ENCODE assay signal across 8 cellular contexts in genomic region chr17:57868007-57868774, GRCh38. TPM values are rescaled to one million over a fixed set of nuclear protein-coding genes. Genes with fewer than 3 reads are reported as not detected.
DNase-seq lines count a peak whose midpoint lies in the region; ATAC-seq and TF ChIP-seq lines count a peak whose summit lies in the region.

No MANE protein-coding gene starts in this region.

- DNase-seq in HS-5 (ENCODE audit: low read depth) (peak; percentile 89), SW480 (ENCODE audit: low spot score) (peak; percentile 79), cerebellum (ENCODE audit: low spot score) (no peak), NCI-H2107 treated with DMSO at 0.1 percent for 48 hours (lab: John Stamatoyannopoulos, UW; ENCODE audit: unreplicated experiment) (no peak)
- DNase-seq in naive thymus-derived CD8-positive, alpha-beta T cell: peak in 5 of 10 donors; percentile 24 to 43 (median 26)

- no peaks in the 10 kb centered on the region for H3K9me3 ChIP-seq in DOHH2 (ENCODE audit: control insufficient read depth, insufficient read depth, low read length)
- H3K9me3 ChIP-seq in esophagus (ENCODE audit: control insufficient read depth in 2 of 2, insufficient read depth in 1 of 2, low read depth in 1 of 2, low read length in 1 of 2): no peaks in the 10 kb centered on the region

- no peaks in the 10 kb centered on the region for H3K9me3 Mint-ChIP-seq in naive thymus-derived CD8-positive, alpha-beta T cell

- H3K36me3 Mint-ChIP-seq in naive thymus-derived CD8-positive, alpha-beta T cell: no peaks in the 10 kb centered on the region

- peak; percentile 54 for ATAC-seq in GM19397 (IDR thresholded peaks at IDR 0.05; ENCODE audit: unreplicated experiment)
- peak; percentile 71 to 93 for ATAC-seq in naive thymus-derived CD8-positive, alpha-beta T cell

- POLR2A ChIA-PET in naive thymus-derived CD8-positive, alpha-beta T cell (lab: Charles Lee): interaction anchor here (1.8 kb wide), 1 partner anchor 18 kb away, joined by 5 read pairs; no protein-coding TSS in a partner anchor

- peak overlapping the region in 2 of 10 donors; percentile 18 to 21 for H3K4me3 Mint-ChIP-seq in naive thymus-derived CD8-positive, alpha-beta T cell

- no peaks in the 10 kb centered on the region for H3K79me2 ChIP-seq in DOHH2 (ENCODE audit: control insufficient read depth, low read length)

- H3K27ac ChIP-seq in DOHH2 (ENCODE audit: low read depth, low read length): no peak overlapping the region
- peak overlapping the region; percentile 88 to 93 for H3K27ac ChIP-seq in esophagus (ENCODE audit: low read depth in 2 of 2, low read length in 1 of 2)

- H3K4me3 ChIP-seq in DOHH2 (ENCODE audit: low read length): no peak overlapping the region
- H3K4me3 ChIP-seq in esophagus (ENCODE audit: low read depth in 1 of 2, low read length in 2 of 2): no peak overlapping the region

- peaks cover 21% of the 10 kb centered on the region for H3K27me3 ChIP-seq in DOHH2 (ENCODE audit: control insufficient read depth, low read length)
- H3K27me3 ChIP-seq in esophagus (ENCODE audit: control insufficient read depth in 1 of 2, insufficient read depth in 2 of 2, low read length in 2 of 2): no peaks in the 10 kb centered on the region

- peaks cover 26% of the 10 kb centered on the region for H3K4me1 ChIP-seq in DOHH2 (ENCODE audit: control insufficient read depth, low read length)
- H3K4me1 ChIP-seq in esophagus (ENCODE audit: control insufficient read depth in 2 of 2, insufficient read depth in 2 of 2, low read length in 1 of 2): peaks cover 16 to 28% of the 10 kb centered on the region in 2 donors

- H4K20me1 ChIP-seq in DOHH2 (ENCODE audit: control insufficient read depth, insufficient read depth, low read depth, low read length): no peaks in the 10 kb centered on the region

- no peaks in the 10 kb centered on the region for H3K9me2 ChIP-seq in DOHH2 (replicated peaks; ENCODE audit: control insufficient read depth, low read length)

- 10 to 17% methylated on average over 18 of the region's 18 CpGs for WGBS in esophagus, 2 donors

- H3K4me2 ChIP-seq in DOHH2 (ENCODE audit: low read length): peak overlapping the region; percentile 26

- peak; percentile 49 for TF ChIP-seq CTCF in DOHH2 (IDR thresholded peaks at IDR 0.05; ENCODE audit: low read depth, low read length, poor library complexity, severe bottlenecking)

- H3F3A ChIP-seq in DOHH2 (ENCODE audit: control insufficient read depth, insufficient read depth): no peaks in the 10 kb centered on the region

- H3K27ac Mint-ChIP-seq in naive thymus-derived CD8-positive, alpha-beta T cell: peak overlapping the region in 5 of 10 donors; percentile 25 to 82 (median 62)

- peaks cover 3 to 24% (median 9%) of the 10 kb centered on the region in 5 donors for H3K27me3 Mint-ChIP-seq in naive thymus-derived CD8-positive, alpha-beta T cell

- H3K36me3 ChIP-seq in DOHH2 (ENCODE audit: control insufficient read depth, low read length) (no peaks in the 10 kb centered on the region), esophagus (ENCODE audit: control insufficient read depth in 2 of 2, insufficient read depth in 2 of 2, low read length in 1 of 2) (peaks cover 4 to 20% of the 10 kb centered on the region in 2 donors)

- peaks cover 12 to 29% (median 18%) of the 10 kb centered on the region in 4 donors for H3K4me1 Mint-ChIP-seq in naive thymus-derived CD8-positive, alpha-beta T cell

RNA-seq across cellular contexts. Expression of gene MRPS23, which starts 18.3 kb away (rescaled TPM):
- 10 to 100 TPM in 1 of 2 donors, 1 to 10 TPM in 1; 6.5 to 29.2 TPM for polyA plus RNA-seq in esophagus
- total RNA-seq in naive thymus-derived CD8-positive, alpha-beta T cell: 10 to 100 TPM; 31.6 to 33.7 TPM
- 10 to 100 TPM; 41.1 to 42.8 (median 41.6) TPM for polyA plus RNA-seq in naive thymus-derived CD8-positive, alpha-beta T cell
- 17.1 TPM for total RNA-seq in cerebellum

Comparison
In these comparisons a context has a peak if more than half of its experiments do, and no peak if none do; other contexts are left out.
1. DNase-seq: peak in HS-5 (single experiment) and SW480 (single experiment); none in cerebellum (single experiment) and NCI-H2107 treated with DMSO at 0.1 percent for 48 hours (single experiment).